In genomic region chr10:101140084-101140949, GRCh38 we compare ENCODE assay signal across 19 cellular contexts. TPM values are rescaled to one million over a fixed set of nuclear protein-coding genes. Genes with fewer than 3 reads are reported as not detected.
DNase-seq lines count a peak whose midpoint lies in the region; FAIRE-seq and TF ChIP-seq lines count a peak whose summit lies in the region.
"Had no signal": no experiment of that assay in that cellular context is flagged by ENCODE, and none has a peak within 500 bp of the region (broad histone marks: within the 10 kb centered on the region; RNA-seq: fewer than 3 reads in every experiment).

No MANE protein-coding gene starts in this region.

- TF ChIP-seq CTCF in GM13977 (IDR thresholded peaks at IDR 0.05; ENCODE audit: extremely low read depth, insufficient read depth, missing control alignments) (no peak), coronary artery (IDR thresholded peaks at IDR 0.05) (no peak), neural progenitor cell (IDR thresholded peaks at IDR 0.05) (no peak), foreskin fibroblast (IDR thresholded peaks at IDR 0.05; ENCODE audit: low read depth, low read length) (no peak)

- peak overlapping the region in 7 of 8 donors; percentile 25 to 64 (median 56) for H3K4me3 Mint-ChIP-seq in CD4-positive, alpha-beta memory T cell
- H3K4me3 Mint-ChIP-seq in neural progenitor cell, result peak overlapping the region; percentile 18
- H3K4me3 Mint-ChIP-seq: memory B cell, type B pancreatic cell had no signal

- no peaks in the 10 kb centered on the region for H3K36me3 Mint-ChIP-seq in CD4-positive, alpha-beta memory T cell
- H3K36me3 Mint-ChIP-seq in neural progenitor cell, result peaks cover 2% of the 10 kb centered on the region
- H3K36me3 Mint-ChIP-seq: memory B cell, type B pancreatic cell had no signal

- H3K4me1 ChIP-seq in CD4-positive, alpha-beta memory T cell (ENCODE audit: insufficient read depth, low read length), result peaks cover 29% of the 10 kb centered on the region
- H3K4me1 ChIP-seq in neural progenitor cell, result no peaks in the 10 kb centered on the region

- H3K27me3 ChIP-seq in CD4-positive, alpha-beta memory T cell (ENCODE audit: insufficient read depth, low read length), result peaks cover 73% of the 10 kb centered on the region
- H3K27me3 ChIP-seq in neural progenitor cell, result peaks cover 100% of the 10 kb centered on the region

- no peaks in the 10 kb centered on the region for H3K79me2 ChIP-seq in neural progenitor cell (ENCODE audit: low read depth)

- no peak for FAIRE-seq in GM12892 (lab: Jason Lieb, UNC)

- H3K36me3 ChIP-seq in CD4-positive, alpha-beta memory T cell (ENCODE audit: insufficient read depth, low read length), result no peaks in the 10 kb centered on the region
- no peaks in the 10 kb centered on the region for H3K36me3 ChIP-seq in neural progenitor cell
- H3K36me3 ChIP-seq: BLaER1 treated with 17β-estradiol and CSF1 and Interleukin-3, amounts not matched to agents 10 nM and 100 nM; esophagus muscularis mucosa had no signal

- peaks cover 87% of the 10 kb centered on the region for H4K20me1 ChIP-seq in neural progenitor cell (ENCODE audit: low read depth)

- no peak for DNase-seq in CD4-positive, alpha-beta memory T cell
- DNase-seq in GM13977 (ENCODE audit: low spot score) (peak; percentile 22), coronary artery (ENCODE audit: low spot score) (no peak), neural progenitor cell (ENCODE audit: low spot score) (no peak), foreskin fibroblast (no peak), HCEC 1CT (no peak), GM12892 (ENCODE audit: insufficient read length) (no peak)
- DNase-seq: activated CD8-positive, alpha-beta memory T cell treated with anti-CD3 and anti-CD28 coated beads, Interleukin-2, amount 50 U/mL, for 48 hours; activated naive CD4-positive, alpha-beta T cell treated with Interleukin-2 at 50 U/mL for 16 hours; NCI-H1436; NCI-H2227 treated with DMSO at 0.1 percent for 48 hours; NK-92 treated with Interleukin-12 subunit alpha and Interleukin-12 subunit beta, amount 100 ng/mL, for 24 hours; T-helper 2 cell had no signal

- no peak overlapping the region for H3K27ac ChIP-seq in CD4-positive, alpha-beta memory T cell (ENCODE audit: low read depth, low read length)
- H3K27ac ChIP-seq in coronary artery (no peak overlapping the region), neural progenitor cell (no peak overlapping the region)
- H3K27ac ChIP-seq: BLaER1 treated with 17β-estradiol and CSF1 and Interleukin-3, amounts not matched to agents 10 nM and 100 nM; esophagus muscularis mucosa had no signal

- POLR2A ChIA-PET in CD4-positive, alpha-beta memory T cell (lab: Charles Lee; ENCODE audit: partially characterized antibody), result interaction anchor here (0.8 to 2.8 kb wide), 3 partner anchors 17 to 109 kb away, joined by 3 to 8 read pairs (median 7); partner anchors contain the start of genes PDZD7 and SFXN3

- H2AFZ ChIP-seq in neural progenitor cell (replicated peaks), result no peak overlapping the region

- peaks cover 66 to 77% of the 10 kb centered on the region in 2 donors for H3K27me3 Mint-ChIP-seq in CD4-positive, alpha-beta memory T cell
- H3K27me3 Mint-ChIP-seq in neural progenitor cell (ENCODE audit: insufficient read depth, low read depth), result peaks cover 96% of the 10 kb centered on the region

- H3K27ac Mint-ChIP-seq in CD4-positive, alpha-beta memory T cell, result no peak overlapping the region
- H3K27ac Mint-ChIP-seq in neural progenitor cell, result no peak overlapping the region
- H3K27ac Mint-ChIP-seq: memory B cell, type B pancreatic cell had no signal

- no peak overlapping the region for H3K4me3 ChIP-seq in CD4-positive, alpha-beta memory T cell (ENCODE audit: low read length in 2 of 2)
- H3K4me3 ChIP-seq in coronary artery (peak overlapping the region; percentile 33), neural progenitor cell (no peak overlapping the region), foreskin fibroblast (ENCODE audit: low read depth in 1 of 2, low read length in 2 of 2) (no peak overlapping the region)

- H3K9me3 Mint-ChIP-seq in CD4-positive, alpha-beta memory T cell, result no peaks in the 10 kb centered on the region
- H3K9me3 Mint-ChIP-seq in neural progenitor cell, result peaks cover 5% of the 10 kb centered on the region
- H3K9me3 Mint-ChIP-seq: memory B cell, type B pancreatic cell had no signal

- intact Hi-C loops in CD4-positive, alpha-beta memory T cell (cut with micrococcal nuclease), result loop anchor here (5.0 kb wide), 1 partner anchor 98 kb away; no protein-coding TSS in a partner anchor

- no peaks in the 10 kb centered on the region for H3F3A ChIP-seq in neural progenitor cell (ENCODE audit: low read depth)

- TF ChIP-seq POLR2A in GM12892 (IDR thresholded peaks at IDR 0.05; ENCODE audit: low read depth, low read length), result no peak

- H3K4me2 ChIP-seq in neural progenitor cell, result no peak overlapping the region

- no peaks in the 10 kb centered on the region for H3K9me3 ChIP-seq in CD4-positive, alpha-beta memory T cell (ENCODE audit: control insufficient read depth in 1 of 2, low read length in 2 of 2)
- H3K9me3 ChIP-seq in neural progenitor cell (ENCODE audit: low read depth), result no peaks in the 10 kb centered on the region
- H3K9me3 ChIP-seq: BLaER1 treated with 17β-estradiol and CSF1 and Interleukin-3, amounts not matched to agents 10 nM and 100 nM; esophagus muscularis mucosa had no signal

- in situ Hi-C loops in GM13977 (cut with MboI; ENCODE audit: low pct_unique_long_range_greater_than_20kb, low sequenced_read_pairs, unreplicated experiment), result loop anchor here (25.0 kb wide), 2 partner anchors 403 to 1603 kb away; partner anchors contain the start of genes NKX2-3 and PAX2

- no peak overlapping the region for H3K9ac ChIP-seq in neural progenitor cell
- H3K9ac ChIP-seq: BLaER1 treated with 17β-estradiol and CSF1 and Interleukin-3, amounts not matched to agents 10 nM and 100 nM had no signal

- CTCF ChIA-PET in CD4-positive, alpha-beta memory T cell (lab: Charles Lee; ENCODE audit: partially characterized antibody), result interaction anchor here (0.7 to 8.5 kb wide), 10 partner anchors 11 to 99 kb away, joined by 3 to 463 read pairs (median 10); no protein-coding TSS in a partner anchor

- peaks cover 12 to 47% (median 24%) of the 10 kb centered on the region in 4 donors for H3K4me1 Mint-ChIP-seq in CD4-positive, alpha-beta memory T cell
- peaks cover 21% of the 10 kb centered on the region for H3K4me1 Mint-ChIP-seq in neural progenitor cell

RNA-seq across cellular contexts. Expression of gene TLX1, which starts 9.2 kb away (rescaled TPM):
- not detected for total RNA-seq in CD4-positive, alpha-beta memory T cell
- polyA plus RNA-seq in CD4-positive, alpha-beta memory T cell, result not detected
- total RNA-seq in neural progenitor cell (ENCODE audit: low replicate concordance), result not detected in 2 replicates
- polyA plus RNA-seq in GM12892 (2012; ENCODE audit: missing spikeins), result not detected
- total RNA-seq: esophagus muscularis mucosa, LHCN-M2, skeletal muscle tissue had no signal
